Comparison of ENCODE assay signal across 8 cellular contexts in genomic region chr10:101782811-101783735, GRCh38. TPM values are rescaled to one million over a fixed set of nuclear protein-coding genes. Genes with fewer than 3 reads are reported as not detected.
DNase-seq lines count a peak whose midpoint lies in the region; ATAC-seq and TF ChIP-seq lines count a peak whose summit lies in the region.

Gene NPM3 (minus strand): TSS chr10:101783446. CDS start chr10:101783390, 56 bp downstream.

- no peak for TF ChIP-seq EP300 in esophagus muscularis mucosa (IDR thresholded peaks at IDR 0.05)

- intact Hi-C loops in CD14-positive monocyte (cut with micrococcal nuclease) = loop anchor here (5.0 kb wide), 3 partner anchors 181 to 571 kb away; partner anchors contain the start of gene HPS6 (in 1 of the 2)
- intact Hi-C loops in esophagus muscularis mucosa (cut with DNase I) = loop anchor here (5.0 kb wide), 3 partner anchors 34 to 224 kb away; partner anchors contain the start of gene OGA

- TF ChIP-seq CTCF in CD14-positive monocyte (IDR thresholded peaks at IDR 0.05) (no peak), Peyer's patch (IDR thresholded peaks at IDR 0.05) (no peak), esophagus muscularis mucosa (IDR thresholded peaks at IDR 0.05) (peak in 1 of 3 experiments; percentile 5)

- peak within 1 kb of the TSS; percentile 47 to 92 (median 82) for H3K27ac Mint-ChIP-seq in CD14-positive monocyte
- peak within 1 kb of the TSS; percentile 99 for H3K27ac Mint-ChIP-seq in activated T-cell treated with anti-CD3 and anti-CD28 coated beads, Interleukin-2, amount 50 U/mL, for 24 hours

- peaks cover 47% of the 10 kb centered on the region for H3K4me1 Mint-ChIP-seq in CD14-positive monocyte
- H3K4me1 Mint-ChIP-seq in activated T-cell treated with anti-CD3 and anti-CD28 coated beads, Interleukin-2, amount 50 U/mL, for 24 hours (ENCODE audit: low read depth) = peaks cover 67% of the 10 kb centered on the region

- H3K9me3 ChIP-seq in HUES48 (ENCODE audit: control insufficient read depth, insufficient read depth, low read length) (no peaks in the 10 kb centered on the region), Peyer's patch (no peaks in the 10 kb centered on the region), esophagus muscularis mucosa (no peaks in the 10 kb centered on the region)

- peak within 1 kb of the TSS; percentile 99 for H3K4me3 Mint-ChIP-seq in CD14-positive monocyte
- peak within 1 kb of the TSS; percentile 100 for H3K4me3 Mint-ChIP-seq in activated T-cell treated with anti-CD3 and anti-CD28 coated beads, Interleukin-2, amount 50 U/mL, for 24 hours

- H3K9ac ChIP-seq in HUES48 (ENCODE audit: low read depth, low read length) = peak within 1 kb of the TSS; percentile 88

- DNase-seq in CD14-positive monocyte (ENCODE audit: low spot score) (peak; percentile 66), Peyer's patch (peak; percentile 83 to 92 (median 86)), esophagus muscularis mucosa (ENCODE audit: extremely low spot score) (peak; percentile 97), myocyte (ENCODE audit: low read depth) (peak; percentile 82)
- DNase-seq in activated T-cell treated with anti-CD3 and anti-CD28 coated beads, Interleukin-2, amount 50 U/mL, for 24 hours = peak; percentile 89
- peak; percentile 80 for DNase-seq in stimulated activated CD8-positive, alpha-beta memory T cell treated with anti-CD3 and anti-CD28 coated beads, Interleukin-7, amount 100 ng/mL, for 24 hours (ENCODE audit: low read depth)

- H3K27ac ChIP-seq in HUES48 (ENCODE audit: low read depth, low read length) (peak within 1 kb of the TSS; percentile 82), Peyer's patch (peak within 1 kb of the TSS; percentile 3 to 68 (median 20)), esophagus muscularis mucosa (replicated peaks in 1 of 4) (peak within 1 kb of the TSS; percentile 32 to 69 (median 42))

- H3K4me1 ChIP-seq in HUES48 (ENCODE audit: control insufficient read depth, insufficient read depth, low read length) = peaks cover 34% of the 10 kb centered on the region
- H3K4me1 ChIP-seq in Peyer's patch = peaks cover 3 to 37% (median 16%) of the 10 kb centered on the region in 4 donors
- H3K4me1 ChIP-seq in esophagus muscularis mucosa = peaks cover 42 to 66% (median 59%) of the 10 kb centered on the region in 4 donors

- peak within 1 kb of the TSS; percentile 89 for H3K4me3 ChIP-seq in HUES48 (ENCODE audit: low read depth, low read length)
- H3K4me3 ChIP-seq in Peyer's patch = peak within 1 kb of the TSS; percentile 51 to 60 (median 58)
- H3K4me3 ChIP-seq in esophagus muscularis mucosa = peak within 1 kb of the TSS; percentile 60 to 74 (median 64)

- H3K27me3 Mint-ChIP-seq in CD14-positive monocyte (ENCODE audit: low read depth in 3 of 3) = peaks cover 16 to 26% (median 19%) of the 10 kb centered on the region in 3 donors
- H3K27me3 Mint-ChIP-seq in activated T-cell treated with anti-CD3 and anti-CD28 coated beads, Interleukin-2, amount 50 U/mL, for 24 hours = peaks cover 11% of the 10 kb centered on the region

- 1% methylated on average over 41 of the region's 57 CpGs for WGBS in esophagus muscularis mucosa

- H3K27me3 ChIP-seq in HUES48 (ENCODE audit: control insufficient read depth, insufficient read depth, low read length) (peaks cover 8% of the 10 kb centered on the region), Peyer's patch (no peaks in the 10 kb centered on the region), esophagus muscularis mucosa (peaks cover 0 to 18% (median 10%) of the 10 kb centered on the region in 4 donors)

- H3K36me3 ChIP-seq in HUES48 (ENCODE audit: control insufficient read depth, insufficient read depth, low read length) = peaks cover 37% of the 10 kb centered on the region
- peaks cover 0 to 31% (median 0%) of the 10 kb centered on the region in 3 donors for H3K36me3 ChIP-seq in Peyer's patch
- H3K36me3 ChIP-seq in esophagus muscularis mucosa = peaks cover 19 to 42% (median 41%) of the 10 kb centered on the region in 4 donors

- TF ChIP-seq POLR2A in Peyer's patch (IDR thresholded peaks at IDR 0.05) (no peak), esophagus muscularis mucosa (IDR thresholded peaks at IDR 0.05; ENCODE audit: low read depth) (no peak)

- H3K36me3 Mint-ChIP-seq in CD14-positive monocyte = peaks cover 37 to 43% of the 10 kb centered on the region in 2 donors
- H3K36me3 Mint-ChIP-seq in activated T-cell treated with anti-CD3 and anti-CD28 coated beads, Interleukin-2, amount 50 U/mL, for 24 hours (ENCODE audit: low read depth) = peaks cover 92% of the 10 kb centered on the region

- peaks cover 0 to 9% (median 4%) of the 10 kb centered on the region in 7 donors for H3K9me3 Mint-ChIP-seq in CD14-positive monocyte
- no peaks in the 10 kb centered on the region for H3K9me3 Mint-ChIP-seq in activated T-cell treated with anti-CD3 and anti-CD28 coated beads, Interleukin-2, amount 50 U/mL, for 24 hours

- ATAC-seq in GM19372 (IDR thresholded peaks at IDR 0.05; ENCODE audit: low read depth, unreplicated experiment) = peak; percentile 69

RNA-seq across cellular contexts. Expression of gene NPM3, which starts in this region (rescaled TPM):
- 1 to 10 TPM; 1.2 to 3.8 TPM for polyA plus RNA-seq in CD14-positive monocyte
- total RNA-seq in Peyer's patch (10 to 100 TPM in 2 of 4 donors, 1 to 10 TPM in 2; 7.7 to 25.6 (median 11.2) TPM), esophagus muscularis mucosa (10 to 100 TPM; 15.6 to 31.5 (median 16.5) TPM), myocyte (60.9 and 62.4 TPM in 2 replicates)
- polyA plus RNA-seq in myocyte (2012) = 60.3 TPM

Comparison
In these comparisons a context has a peak if more than half of its experiments do, and no peak if none do; other contexts are left out.
1. Peak in every context shown above with its lines: DNase-seq, ATAC-seq, H3K4me3 ChIP-seq and H3K27ac ChIP-seq.
2. H3K27ac ChIP-seq: peak in every context shown above with its lines; median percentile 82 in HUES48; 42 in esophagus muscularis mucosa; 20 in Peyer's patch.